ENCODE assay signal across 8 cellular contexts in genomic region chr7:127708788-127709187, GRCh38. TPM values are rescaled to one million over a fixed set of nuclear protein-coding genes. Genes with fewer than 3 reads are reported as not detected.
A peak's percentile ranks its signal among the peaks of the same experiment; 100 is the strongest.
DNase-seq lines count a peak whose midpoint lies in the region; ATAC-seq, FAIRE-seq and TF ChIP-seq lines count a peak whose summit lies in the region.

No MANE protein-coding gene starts in this region.

- no peak overlapping the region for H3K14ac ChIP-seq in H1 (ENCODE audit: insufficient read length)

- no peaks in the 10 kb centered on the region for H3K23me2 ChIP-seq in H1 (ENCODE audit: low read depth, low read length)

- no peak overlapping the region for H2BK5ac ChIP-seq in H1 (ENCODE audit: low read depth, low read length)

- no peak overlapping the region for H3K4me3 ChIP-seq in H1 (ENCODE audit: extremely low read depth in 1 of 4, insufficient read depth in 2 of 4, low read depth in 3 of 4, low read length in 4 of 4)

- POLR2A ChIA-PET in H1 (lab: Charles Lee; ENCODE audit: partially characterized antibody) = no interaction called here

- ATAC-seq in HG03469 (IDR thresholded peaks at IDR 0.05; ENCODE audit: unreplicated experiment) = peak; percentile 64
- ATAC-seq in HG02642 (IDR thresholded peaks at IDR 0.05; ENCODE audit: poor library complexity, unreplicated experiment) = no peak

- no peak overlapping the region for H4K91ac ChIP-seq in H1 (replicated peaks; ENCODE audit: insufficient read length, low read length)

- no peak overlapping the region for H2AK5ac ChIP-seq in H1 (ENCODE audit: low read depth, low read length)

- peak; percentile 91 for FAIRE-seq in H1 (lab: Jason Lieb, UNC)

- H2BK12ac ChIP-seq in H1 (ENCODE audit: low read depth, low read length) = no peak overlapping the region

- H3K9ac ChIP-seq in H1 (replicated peaks in 1 of 4; ENCODE audit: extremely low read depth in 1 of 4, low read depth in 3 of 4, low read length in 3 of 4) = no peak overlapping the region

- no peak overlapping the region for H3K4me2 ChIP-seq in H1 (ENCODE audit: insufficient read depth in 1 of 2, low read depth in 2 of 2, low read length in 2 of 2)

- TF ChIP-seq RAD21 in H1 (IDR thresholded peaks at IDR 0.05 in 1 of 2, conservative IDR thresholded peaks at IDR 0.05 in 1 of 2; ENCODE audit: low read depth in 2 of 2, low read length in 2 of 2) = peak; percentile 91 to 94

- no peak overlapping the region for H2AFZ ChIP-seq in H1 (ENCODE audit: low read length)

- H2BK15ac ChIP-seq in H1 (ENCODE audit: low read length) = no peak overlapping the region

- no peaks in the 10 kb centered on the region for H3K27me3 ChIP-seq in H1 (replicated peaks in 1 of 4; ENCODE audit: control insufficient read depth in 3 of 4, extremely low read depth in 1 of 4, insufficient read depth in 3 of 4, low read length in 3 of 4)

- H4K8ac ChIP-seq in H1 (ENCODE audit: extremely low read depth, insufficient read depth, low read length) = no peak overlapping the region

- peaks cover 0 to 4% of the 10 kb centered on the region in 2 experiments; a peak in 2 of 4 replicates for H3K9me3 ChIP-seq in H1 (ENCODE audit: insufficient read depth in 2 of 2, low read depth in 1 of 2, low read length in 1 of 2)

- H3K56ac ChIP-seq in H1 (replicated peaks; ENCODE audit: insufficient read length, low read depth, low read length) = no peak overlapping the region

- H2BK120ac ChIP-seq in H1 (replicated peaks; ENCODE audit: low read depth, low read length) = no peak overlapping the region

- CTCF ChIA-PET in H1 (lab: Charles Lee; ENCODE audit: partially characterized antibody) = interaction anchor here (0.6 to 11.4 kb wide), 54 partner anchors 10 to 551 kb away, joined by 3 to 91 read pairs (median 4); no protein-coding TSS in a partner anchor

- no peak for TF ChIP-seq EP300 in H1 (IDR thresholded peaks at IDR 0.05; ENCODE audit: borderline replicate concordance in 1 of 2, low read depth in 2 of 2, low read length in 2 of 2)

- no peaks in the 10 kb centered on the region; the same call in 1 of the 2 replicates for H3K79me1 ChIP-seq in H1 (ENCODE audit: low read depth, low read length)

- no peak overlapping the region for H3K18ac ChIP-seq in H1 (ENCODE audit: extremely low read depth, low read length)

- peaks cover 0 to 31% of the 10 kb centered on the region in 2 experiments; a peak in 2 of 4 replicates for H3K79me2 ChIP-seq in H1 (ENCODE audit: control insufficient read depth in 1 of 2, insufficient read depth in 2 of 2, low read length in 2 of 2)

- H3K23ac ChIP-seq in H1 (ENCODE audit: insufficient read length) = no peak overlapping the region

- H3K4me1 ChIP-seq in H1 (replicated peaks in 1 of 4; ENCODE audit: control insufficient read depth in 3 of 4, insufficient read depth in 4 of 4, low read length in 3 of 4) = no peaks in the 10 kb centered on the region

- H4K5ac ChIP-seq in H1 (ENCODE audit: insufficient read length, low read depth, low read length) = no peak overlapping the region

- TF ChIP-seq POLR2A in H1 (IDR thresholded peaks at IDR 0.05; ENCODE audit: control extremely low read depth in 1 of 2, low read depth in 2 of 2, low read length in 2 of 2) = no peak

- no peak overlapping the region for H3K4ac ChIP-seq in H1 (replicated peaks; ENCODE audit: insufficient read length, low read depth, low read length)

- peaks cover 7 to 62% (median 38%) of the 10 kb centered on the region in 4 experiments; a peak in 7 of 8 replicates for H3K36me3 ChIP-seq in H1 (ENCODE audit: control insufficient read depth in 2 of 4, insufficient read depth in 4 of 4, low read length in 3 of 4)

- DNase-seq in GM04503 (ENCODE audit: low read depth) = peak; percentile 82
- peak; percentile 46 for DNase-seq in NCI-H774 (lab: John Stamatoyannopoulos, UW)
- peak; percentile 39 to 41 for DNase-seq in activated CD8-positive, alpha-beta memory T cell treated with anti-CD3 and anti-CD28 coated beads for 1 hour (ENCODE audit: extremely low read depth in 1 of 2, low read depth in 1 of 2)
- peak in 1 of 2 experiments; percentile 79 for DNase-seq in H1 (ENCODE audit: low read depth in 1 of 2, low spot score in 2 of 2)
- DNase-seq in middle frontal gyrus (ENCODE audit: extremely low spot score, low spot score) = peak; percentile 78
- peak; percentile 20 to 47 for DNase-seq in stimulated activated CD8-positive, alpha-beta memory T cell treated with anti-CD3 and anti-CD28 coated beads, Interleukin-4, amount 100 ng/mL, for 4 hours (ENCODE audit: low read depth in 2 of 2, low spot score in 1 of 2)

- WGBS in H1 (ENCODE audit: extremely low coverage in 1 of 2, insufficient coverage in 1 of 2, insufficient read length in 1 of 2, insufficient replicate concordance in 2 of 2, low coverage in 1 of 2, low lambda C conversion rate in 2 of 2, missing lambda C conversion rate in 1 of 2), 2 experiments = 100% methylated on average over 1 of the region's 1 CpG; no CpG with 5 or more reads in 1 of the 2 experiments

- peak in 2 of 3 experiments; percentile 74 to 81; a peak in 3 of 4 replicates for TF ChIP-seq CTCF in H1 (IDR thresholded peaks at IDR 0.05; ENCODE audit: control extremely low read depth in 1 of 3, insufficient read depth in 1 of 3, low read depth in 1 of 3, low read length in 3 of 3)

- H2BK20ac ChIP-seq in H1 (ENCODE audit: low read length) = no peak overlapping the region

- peaks cover 5 to 11% of the 10 kb centered on the region in 2 experiments for H4K20me1 ChIP-seq in H1 (replicated peaks in 1 of 2; ENCODE audit: control insufficient read depth in 1 of 2, insufficient read depth in 2 of 2, low read length in 2 of 2)

- no peak overlapping the region for H3K27ac ChIP-seq in H1 (ENCODE audit: low read depth, low read length)

TF ChIP-seq in H1, 55 proteins besides CTCF, POLR2A, EP300 and RAD21:
- TF ChIP-seq JUN (IDR thresholded peaks at IDR 0.05; ENCODE audit: low read depth, low read length) (no peak), CEBPB (IDR thresholded peaks at IDR 0.05; ENCODE audit: low read depth, low read length) (no peak), TAF1 (IDR thresholded peaks at IDR 0.05; ENCODE audit: low read depth, low read length) (no peak), BACH1 (IDR thresholded peaks at IDR 0.05; ENCODE audit: low read length) (no peak), TEAD4 (IDR thresholded peaks at IDR 0.05; ENCODE audit: low read depth, low read length) (no peak), EGR1 (IDR thresholded peaks at IDR 0.05; ENCODE audit: borderline replicate concordance, low read depth, low read length) (no peak), POU5F1 (IDR thresholded peaks at IDR 0.05; ENCODE audit: low read depth, low read length) (no peak), KDM4A (IDR thresholded peaks at IDR 0.05; ENCODE audit: low read depth, low read length, severe bottlenecking) (no peak), GTF2F1 (IDR thresholded peaks at IDR 0.05; ENCODE audit: borderline replicate concordance, low read depth, low read length) (no peak)

RNA-seq across cellular contexts. Expression of gene SND1, which starts 56.8 kb away (rescaled TPM):
- 259 and 290 TPM in 2 replicates for total RNA-seq in H1 (2021; fragmentation: NEBNext Ultra II Directional; extraction: Animal tissue kit (Norgen Biotek cat#: 25700))
- polyA plus RNA-seq in H1 (2011; rRNA removed) = 122 and 133 TPM in 2 replicates
- 170 TPM for polyA plus RNA-seq in H1 (2011; cell fraction: cytosol; rRNA removed)
- 194 TPM for polyA plus RNA-seq in H1 (2011; cell fraction: nucleus; rRNA removed)
- polyA plus RNA-seq in H1 (2012, experiment 1 of 2) = 233 to 246 TPM (median 241 TPM) in 4 replicates
- 194 TPM for polyA plus RNA-seq in H1 (2012, experiment 2 of 2)
- polyA plus RNA-seq in H1 (2013, experiment 1 of 2) = 168 TPM
- polyA plus RNA-seq in H1 (2013, experiment 2 of 2) = 154 TPM
- polyA minus RNA-seq in H1 (2011; rRNA and poly(A)+ RNA removed) = 300 and 346 TPM in 2 replicates
- polyA minus RNA-seq in H1 (2011; cell fraction: cytosol; rRNA and poly(A)+ RNA removed) = 213 TPM
- 290 TPM for polyA minus RNA-seq in H1 (2011; cell fraction: nucleus; rRNA and poly(A)+ RNA removed)
